In genomic region chr15:93164409-93164808, GRCh38 we compare ENCODE assay signal across 25 cellular contexts.
A peak's percentile ranks its signal among the peaks of the same experiment; 100 is the strongest.
DNase-seq lines count a peak whose midpoint lies in the region; ATAC-seq and TF ChIP-seq lines count a peak whose summit lies in the region.
"Had no signal": no experiment of that assay in that cellular context is flagged by ENCODE, and none has a peak within 500 bp of the region (broad histone marks: within the 10 kb centered on the region; RNA-seq: fewer than 3 reads in every experiment).

No MANE protein-coding gene starts in this region.

- no peak overlapping the region for H3K27ac Mint-ChIP-seq in activated naive CD8-positive, alpha-beta T cell treated with anti-CD3 and anti-CD28 coated beads, Interleukin-2, amount 50 U/mL, for 24 hours
- H3K27ac Mint-ChIP-seq in stimulated activated effector memory CD8-positive, alpha-beta T cell treated with anti-CD3 and anti-CD28 coated beads, Interleukin-12 subunit alpha, Interleukin-12 subunit beta, amount 100 ng/mL, for 72 hours, result peak overlapping the region; percentile 6
- H3K27ac Mint-ChIP-seq: activated naive CD8-positive, alpha-beta T cell; WTC11 had no signal

- no peak for TF ChIP-seq POLR2A in lower leg skin (IDR thresholded peaks at IDR 0.05)

- intact Hi-C loops in lower leg skin (cut with DNase I; ENCODE audit: low total_unique reads), result no loop called here

- no peak overlapping the region for H3K4me3 Mint-ChIP-seq in activated naive CD8-positive, alpha-beta T cell treated with anti-CD3 and anti-CD28 coated beads, Interleukin-2, amount 50 U/mL, for 24 hours
- H3K4me3 Mint-ChIP-seq in stimulated activated effector memory CD8-positive, alpha-beta T cell treated with anti-CD3 and anti-CD28 coated beads, Interleukin-12 subunit alpha, Interleukin-12 subunit beta, amount 100 ng/mL, for 72 hours, result peak overlapping the region; percentile 8
- H3K4me3 Mint-ChIP-seq: activated naive CD8-positive, alpha-beta T cell; neural crest cell; WTC11 had no signal

- peaks cover 5% of the 10 kb centered on the region for H3K27me3 Mint-ChIP-seq in activated naive CD8-positive, alpha-beta T cell treated with anti-CD3 and anti-CD28 coated beads, Interleukin-2, amount 50 U/mL, for 24 hours

- TF ChIP-seq CTCF in foreskin fibroblast (IDR thresholded peaks at IDR 0.05; ENCODE audit: low read depth, low read length) (no peak), lower leg skin (IDR thresholded peaks at IDR 0.05) (no peak)

- peaks cover 2% of the 10 kb centered on the region for H3K4me1 Mint-ChIP-seq in activated naive CD8-positive, alpha-beta T cell treated with anti-CD3 and anti-CD28 coated beads, Interleukin-2, amount 50 U/mL, for 24 hours
- peaks cover 23% of the 10 kb centered on the region for H3K4me1 Mint-ChIP-seq in stimulated activated effector memory CD8-positive, alpha-beta T cell treated with anti-CD3 and anti-CD28 coated beads, Interleukin-12 subunit alpha, Interleukin-12 subunit beta, amount 100 ng/mL, for 72 hours

- H3K9me3 Mint-ChIP-seq in activated naive CD8-positive, alpha-beta T cell treated with anti-CD3 and anti-CD28 coated beads, Interleukin-2, amount 50 U/mL, for 24 hours, result no peaks in the 10 kb centered on the region
- no peaks in the 10 kb centered on the region for H3K9me3 Mint-ChIP-seq in stimulated activated effector memory CD8-positive, alpha-beta T cell treated with anti-CD3 and anti-CD28 coated beads, Interleukin-12 subunit alpha, Interleukin-12 subunit beta, amount 100 ng/mL, for 72 hours
- H3K9me3 Mint-ChIP-seq: neural crest cell had no signal

- DNase-seq in activated naive CD4-positive, alpha-beta T cell treated with Interleukin-2 at 50 U/mL for 16 hours, result peak; percentile 10
- DNase-seq in activated naive CD4-positive, alpha-beta T cell treated with anti-CD3 and anti-CD28 coated beads, Interleukin-2, amount 50 U/mL, for 16 hours, result no peak
- peak; percentile 15 to 34 for DNase-seq in activated CD4-positive, alpha-beta T cell treated with anti-CD3 and anti-CD28 coated beads, Interleukin-2, amount 50 U/mL, for 48 hours
- no peak for DNase-seq in activated naive CD8-positive, alpha-beta T cell treated with anti-CD3 and anti-CD28 coated beads, Interleukin-2, amount 50 U/mL, for 24 hours
- DNase-seq in stimulated activated effector memory CD8-positive, alpha-beta T cell treated with anti-CD3 and anti-CD28 coated beads, Interleukin-12 subunit alpha, Interleukin-12 subunit beta, amount 100 ng/mL, for 72 hours (ENCODE audit: low spot score in 2 of 2), result peak in 1 of 2 donors; percentile 9
- no peak for DNase-seq in foreskin fibroblast
- no peak for DNase-seq in lower leg skin (ENCODE audit: low spot score in 2 of 2)
- DNase-seq: C1 segment of cervical spinal cord, erythroblast, foreskin melanocyte, H7, NCI-H1092, NCI-H187 treated with DMSO at 0.1 percent for 48 hours, NCI-H226, NCI-H774, OCI-M1, posterior cingulate gyrus, sigmoid colon, substantia nigra, T-helper 9 cell had no signal

- H3K36me3 Mint-ChIP-seq in activated naive CD8-positive, alpha-beta T cell treated with anti-CD3 and anti-CD28 coated beads, Interleukin-2, amount 50 U/mL, for 24 hours (ENCODE audit: low read depth), result no peaks in the 10 kb centered on the region
- no peaks in the 10 kb centered on the region for H3K36me3 Mint-ChIP-seq in stimulated activated effector memory CD8-positive, alpha-beta T cell treated with anti-CD3 and anti-CD28 coated beads, Interleukin-12 subunit alpha, Interleukin-12 subunit beta, amount 100 ng/mL, for 72 hours
- H3K36me3 Mint-ChIP-seq: activated naive CD8-positive, alpha-beta T cell; WTC11 had no signal

- ATAC-seq in activated naive CD8-positive, alpha-beta T cell treated with anti-CD3 and anti-CD28 coated beads, Interleukin-2, amount 50 U/mL, for 24 hours, result peak; percentile 61
- ATAC-seq in stimulated activated effector memory CD8-positive, alpha-beta T cell treated with anti-CD3 and anti-CD28 coated beads, Interleukin-12 subunit alpha, Interleukin-12 subunit beta, amount 100 ng/mL, for 72 hours, result peak; percentile 98
- no peak for ATAC-seq in GM18519 (IDR thresholded peaks at IDR 0.05; ENCODE audit: low FRiP score, unreplicated experiment)
- ATAC-seq: WTC11 had no signal

- H3K4me3 ChIP-seq in foreskin fibroblast (ENCODE audit: low read depth in 1 of 2, low read length in 2 of 2), result no peak overlapping the region
- H3K4me3 ChIP-seq in lower leg skin (ENCODE audit: low read depth, poor library complexity, severe bottlenecking), result no peak overlapping the region
- H3K4me3 ChIP-seq: hepatocyte, sigmoid colon had no signal

- 62 to 67% methylated on average over 5 of the region's 5 CpGs for WGBS in lower leg skin, 2 donors

Comparison
In these comparisons a context has a peak if more than half of its experiments do, and no peak if none do; other contexts are left out.
1. DNase-seq: peak in activated naive CD4-positive, alpha-beta T cell treated with Interleukin-2 at 50 U/mL for 16 hours (single experiment) and activated CD4-positive, alpha-beta T cell treated with anti-CD3 and anti-CD28 coated beads, Interleukin-2, amount 50 U/mL, for 48 hours (2 of 2); none in activated naive CD4-positive, alpha-beta T cell treated with anti-CD3 and anti-CD28 coated beads, Interleukin-2, amount 50 U/mL, for 16 hours (single experiment), activated naive CD8-positive, alpha-beta T cell treated with anti-CD3 and anti-CD28 coated beads, Interleukin-2, amount 50 U/mL, for 24 hours (single experiment), foreskin fibroblast (0 of 2) and lower leg skin (0 of 2).